22 cellular contexts compared by ENCODE assay signal in genomic region chr17:29962656-29963055, GRCh38. TPM values are rescaled to one million over a fixed set of nuclear protein-coding genes. Genes with fewer than 3 reads are reported as not detected.
"Had no signal": no experiment of that assay in that cellular context is flagged by ENCODE, and none has a peak within 500 bp of the region (broad histone marks: within the 10 kb centered on the region; RNA-seq: fewer than 3 reads in every experiment).

No MANE protein-coding gene starts in this region.

- H3K4me1 ChIP-seq: heart left ventricle, parathyroid adenoma, prostate gland, spleen, tibial artery, upper lobe of left lung, vagina had no signal

- H3K4me3 ChIP-seq: esophagus muscularis mucosa, heart left ventricle, prostate gland, spleen, tibial artery, upper lobe of left lung, vagina had no signal

- DNase-seq: effector memory CD8-positive, alpha-beta T cell; heart left ventricle; hippocampal formation; kidney glomerular epithelial cell; mesendoderm; naive B cell; occipital lobe; spleen; stimulated activated CD4-positive, alpha-beta T cell treated with anti-CD3 and anti-CD28 coated beads, Interleukin-15, amount 100 ng/mL, for 24 hours; stimulated activated CD4-positive, alpha-beta T cell treated with anti-CD3 and anti-CD28 coated beads, Interleukin-1b, Interleukin-23, amount 100 ng/mL, for 48 hours; stimulated activated CD4-positive, alpha-beta T cell treated with anti-CD3 and anti-CD28 coated beads, Interleukin-4, amount 100 ng/mL, for 24 hours; tibial artery; upper lobe of left lung had no signal

- H3K27me3 ChIP-seq: esophagus muscularis mucosa, foreskin keratinocyte, heart left ventricle, spleen, tibial artery, upper lobe of left lung, vagina had no signal

- H3K9me3 ChIP-seq: esophagus muscularis mucosa, prostate gland, tibial artery, upper lobe of left lung, vagina had no signal

- H3K27ac ChIP-seq: epithelial cell of prostate, esophagus muscularis mucosa, foreskin keratinocyte, heart left ventricle, parathyroid adenoma, prostate gland, spleen, tibial artery, upper lobe of left lung, vagina had no signal

- ATAC-seq: effector memory CD8-positive, alpha-beta T cell; foreskin keratinocyte; heart left ventricle; sciatic nerve; stimulated activated memory B cell treated with anti-CD40 and anti-IgM and Interleukin-4, amounts not matched to agents 10 μg/mL and 1 μg/mL and 100 μg/mL, for 72 hours had no signal

- H3K36me3 ChIP-seq: esophagus muscularis mucosa, heart left ventricle, prostate gland, spleen, tibial artery, upper lobe of left lung, vagina had no signal

RNA-seq across cellular contexts. Expression of gene EFCAB5, which starts 21.2 kb away (rescaled TPM):
- total RNA-seq: vagina had no signal
- polyA plus RNA-seq: liver had no signal
